Comparison of ENCODE assay signal across 23 cellular contexts in the genomic region with DNA sequence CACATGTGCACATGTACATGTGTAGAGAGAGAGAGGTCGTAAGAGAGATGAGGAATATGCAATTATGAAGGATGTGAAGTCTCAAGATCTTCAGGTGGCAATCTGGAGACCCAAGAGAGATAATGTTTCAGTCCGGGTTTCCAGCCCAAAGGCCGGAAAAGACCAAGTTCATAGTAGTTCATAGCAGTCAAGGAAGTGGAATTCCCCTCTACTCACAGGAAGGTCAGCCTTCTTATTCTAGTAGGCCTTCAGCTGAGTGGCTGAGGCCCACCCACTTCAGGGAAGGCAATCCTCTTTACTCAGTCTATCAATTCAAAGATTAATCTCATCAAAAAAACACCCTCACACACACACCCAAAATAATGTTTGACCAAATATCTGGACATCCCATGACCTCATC.
DNase-seq lines count a peak whose midpoint lies in the region; ATAC-seq, FAIRE-seq and TF ChIP-seq lines count a peak whose summit lies in the region.
"Had no signal": no experiment of that assay in that cellular context is flagged by ENCODE, and none has a peak within 500 bp of the region (broad histone marks: within the 10 kb centered on the region; RNA-seq: fewer than 3 reads in every experiment).

No MANE protein-coding gene starts in this region.

- no peak for ATAC-seq in HepG2
- ATAC-seq in right lobe of liver, result no peak
- ATAC-seq in GM18909 (IDR thresholded peaks at IDR 0.05; ENCODE audit: poor library complexity, unreplicated experiment), result no peak
- ATAC-seq: HCT116 had no signal

- no peak for FAIRE-seq in HepG2 (lab: Jason Lieb, UNC)
- FAIRE-seq: GM12892, GM18507, HTR-8/SVneo had no signal

- H3K27ac Mint-ChIP-seq in HFFc6, result peak overlapping the region; percentile 96
- H3K27ac Mint-ChIP-seq in mesothelial cell of epicardium, result peak overlapping the region; percentile 19
- H3K27ac Mint-ChIP-seq: B cell; CD8-positive, alpha-beta memory T cell had no signal

- no peaks in the 10 kb centered on the region for H3K9me3 ChIP-seq in HepG2 (ENCODE audit: low read length)
- no peaks in the 10 kb centered on the region for H3K9me3 ChIP-seq in right lobe of liver
- no peaks in the 10 kb centered on the region for H3K9me3 ChIP-seq in fibroblast of lung (ENCODE audit: control insufficient read depth, insufficient read depth, low read depth, low read length)
- no peaks in the 10 kb centered on the region for H3K9me3 ChIP-seq in hepatocyte (ENCODE audit: low read depth)

- no peak overlapping the region for H3K4me2 ChIP-seq in HepG2 (ENCODE audit: low read depth, low read length)
- no peak overlapping the region for H3K4me2 ChIP-seq in fibroblast of lung (ENCODE audit: extremely low read depth, insufficient read depth, low read length)
- H3K4me2 ChIP-seq in hepatocyte, result no peak overlapping the region

- H3K36me3 Mint-ChIP-seq in HFFc6 (ENCODE audit: low read depth) (peaks cover 31% of the 10 kb centered on the region), mesothelial cell of epicardium (peaks cover 8% of the 10 kb centered on the region)
- H3K36me3 Mint-ChIP-seq: CD4-positive, CD25-positive, alpha-beta regulatory T cell; CD8-positive, alpha-beta memory T cell had no signal

- TF ChIP-seq POLR2A in HepG2 (IDR thresholded peaks at IDR 0.05; ENCODE audit: insufficient read depth in 1 of 2, low read depth in 2 of 2, low read length in 2 of 2), result no peak
- no peak for TF ChIP-seq POLR2A in right lobe of liver (IDR thresholded peaks at IDR 0.05)

- POLR2A ChIA-PET in HepG2 (lab: Yijun Ruan, JAX), result no interaction called here

- H3K4me1 Mint-ChIP-seq in HFFc6 (ENCODE audit: low read depth), result peaks cover 89% of the 10 kb centered on the region
- peaks cover 32% of the 10 kb centered on the region for H3K4me1 Mint-ChIP-seq in mesothelial cell of epicardium

- DNase-seq in HepG2 (ENCODE audit: low spot score) (no peak), right lobe of liver (no peak), HFFc6 (no peak), fibroblast of lung (ENCODE audit: low read depth in 2 of 2) (no peak), mesothelial cell of epicardium (ENCODE audit: low spot score in 2 of 2, unreplicated experiment in 2 of 2) (no peak), ecto neural progenitor cell (ENCODE audit: low spot score) (no peak), hepatocyte (ENCODE audit: low spot score) (no peak)
- DNase-seq: 8988T; C1 segment of cervical spinal cord; CD4-positive, CD25-positive, alpha-beta regulatory T cell; CD8-positive, alpha-beta memory T cell; COR-L47; DMS153; DMS79; GDM1; GOT3; H7 had no signal

- no peak overlapping the region for H3K27ac ChIP-seq in HepG2 (ENCODE audit: extremely low read length, insufficient read depth, low read length)
- H3K27ac ChIP-seq in right lobe of liver, result no peak overlapping the region
- peak overlapping the region; percentile 1 for H3K27ac ChIP-seq in fibroblast of lung (ENCODE audit: insufficient read depth, low read length)
- H3K27ac ChIP-seq in hepatocyte, result no peak overlapping the region

- no peaks in the 10 kb centered on the region for H3K36me3 ChIP-seq in HepG2 (replicated peaks in 1 of 2; ENCODE audit: control insufficient read depth in 1 of 2, insufficient read depth in 2 of 2, low read length in 2 of 2)
- H3K36me3 ChIP-seq in right lobe of liver, result no peaks in the 10 kb centered on the region
- no peaks in the 10 kb centered on the region for H3K36me3 ChIP-seq in fibroblast of lung (ENCODE audit: control insufficient read depth, insufficient read depth, low read length)
- no peaks in the 10 kb centered on the region for H3K36me3 ChIP-seq in hepatocyte (replicated peaks; ENCODE audit: insufficient read depth, low read depth)

- H3K4me3 Mint-ChIP-seq in HFFc6, result no peak overlapping the region
- H3K4me3 Mint-ChIP-seq in mesothelial cell of epicardium, result no peak overlapping the region
- H3K4me3 Mint-ChIP-seq: B cell; CD4-positive, CD25-positive, alpha-beta regulatory T cell; CD8-positive, alpha-beta memory T cell had no signal

- H2AFZ ChIP-seq in HepG2 (ENCODE audit: low read length) (no peak overlapping the region), fibroblast of lung (ENCODE audit: low read length) (no peak overlapping the region), hepatocyte (no peak overlapping the region)

- TF ChIP-seq EP300 in HepG2 (IDR thresholded peaks at IDR 0.05; ENCODE audit: low read depth in 2 of 2, low read length in 2 of 2), result no peak
- no peak for TF ChIP-seq EP300 in HepG2 (CRISPR knock-in tag; IDR thresholded peaks at IDR 0.05; ENCODE audit: borderline replicate concordance)

- in situ Hi-C loops in HepG2 (cut with HindIII; ENCODE audit: extremely low pct_ligation_motif_present, low pct_unique_long_range_greater_than_20kb), result no loop called here

- no peaks in the 10 kb centered on the region for H3K9me3 Mint-ChIP-seq in HFFc6
- peaks cover 39% of the 10 kb centered on the region for H3K9me3 Mint-ChIP-seq in mesothelial cell of epicardium
- H3K9me3 Mint-ChIP-seq: CD8-positive, alpha-beta memory T cell had no signal

- no peak for TF ChIP-seq CTCF in HepG2 (CRISPR knock-in tag; IDR thresholded peaks at IDR 0.05)
- no peak for TF ChIP-seq CTCF in right lobe of liver (IDR thresholded peaks at IDR 0.05)
- no peak for TF ChIP-seq CTCF in HFFc6 (IDR thresholded peaks at IDR 0.05)
- no peak for TF ChIP-seq CTCF in fibroblast of lung (conservative IDR thresholded peaks at IDR 0.05 in 1 of 2, IDR thresholded peaks at IDR 0.05 in 1 of 2; ENCODE audit: low read depth in 1 of 2, low read length in 2 of 2)
- no peak for TF ChIP-seq CTCF in mesothelial cell of epicardium (IDR thresholded peaks at IDR 0.05; ENCODE audit: unreplicated experiment)
- no peak for TF ChIP-seq CTCF in hepatocyte (IDR thresholded peaks at IDR 0.05; ENCODE audit: poor library complexity)

- H3K9ac ChIP-seq in HepG2 (ENCODE audit: insufficient read depth, low read depth, low read length) (no peak overlapping the region), fibroblast of lung (ENCODE audit: insufficient read depth, low read length) (no peak overlapping the region)

- no TSS peak for BruUV-seq in HepG2 (replicated peaks; lab: Mats Ljungman, UMichigan)

- WGBS in HepG2 (ENCODE audit: low lambda C conversion rate), result 60% methylated on average over 3 of the region's 3 CpGs
- 73% methylated on average over 3 of the region's 3 CpGs for WGBS in right lobe of liver (ENCODE audit: insufficient coverage, low coverage, low lambda C conversion rate, missing lambda C conversion rate)
- WGBS in hepatocyte (ENCODE audit: low lambda C conversion rate, missing lambda C conversion rate), result 96% methylated on average over 3 of the region's 3 CpGs

- intact Hi-C loops in HepG2 (cut with micrococcal nuclease; ENCODE audit: unreplicated experiment), result no loop called here
- intact Hi-C loops in right lobe of liver (cut with DNase I), result no loop called here

- H4K20me1 ChIP-seq in HepG2 (ENCODE audit: insufficient read depth, low read length), result no peaks in the 10 kb centered on the region
- H4K20me1 ChIP-seq in fibroblast of lung (ENCODE audit: control insufficient read depth, extremely low read depth, insufficient read depth, low read length), result no peaks in the 10 kb centered on the region
- no peaks in the 10 kb centered on the region for H4K20me1 ChIP-seq in hepatocyte (ENCODE audit: insufficient read depth, poor library complexity, severe bottlenecking)

- H3K27me3 ChIP-seq in HepG2 (ENCODE audit: control insufficient read depth in 1 of 2, insufficient read depth in 2 of 2, low read length in 2 of 2), result no peaks in the 10 kb centered on the region
- no peaks in the 10 kb centered on the region for H3K27me3 ChIP-seq in right lobe of liver
- H3K27me3 ChIP-seq in fibroblast of lung (ENCODE audit: control insufficient read depth, insufficient read depth, low read length), result no peaks in the 10 kb centered on the region
- no peaks in the 10 kb centered on the region for H3K27me3 ChIP-seq in hepatocyte

- H3K4me1 ChIP-seq in HepG2 (ENCODE audit: insufficient read depth, low read length) (peaks cover 26% of the 10 kb centered on the region), right lobe of liver (no peaks in the 10 kb centered on the region), fibroblast of lung (ENCODE audit: control insufficient read depth, extremely low read depth, insufficient read depth, low read length) (peaks cover 31% of the 10 kb centered on the region), hepatocyte (ENCODE audit: insufficient read depth) (peaks cover 3% of the 10 kb centered on the region)

- H3K9me2 ChIP-seq in hepatocyte (replicated peaks; ENCODE audit: insufficient read depth), result no peaks in the 10 kb centered on the region

- no peak overlapping the region for H3K4me3 ChIP-seq in HepG2 (replicated peaks in 1 of 3; ENCODE audit: insufficient read depth in 1 of 3, low read depth in 2 of 3, low read length in 3 of 3)
- H3K4me3 ChIP-seq in right lobe of liver, result no peak overlapping the region
- no peak overlapping the region for H3K4me3 ChIP-seq in fibroblast of lung (replicated peaks in 1 of 4; ENCODE audit: control extremely low read depth in 1 of 4, insufficient read depth in 1 of 4, low read depth in 3 of 4, low read length in 4 of 4)
- no peak overlapping the region for H3K4me3 ChIP-seq in hepatocyte

- CTCF ChIA-PET in HepG2 (lab: Yijun Ruan, JAX; ENCODE audit: low intra/inter-chr PET ratio, low total read pairs), result no interaction called here

- TF ChIP-seq RAD21 in HepG2 (CRISPR knock-in tag; IDR thresholded peaks at IDR 0.05), result no peak

- H3K79me2 ChIP-seq in HepG2 (ENCODE audit: insufficient read depth, low read length), result no peaks in the 10 kb centered on the region
- no peaks in the 10 kb centered on the region for H3K79me2 ChIP-seq in fibroblast of lung (ENCODE audit: control insufficient read depth, insufficient read depth, low read length)
- no peaks in the 10 kb centered on the region for H3K79me2 ChIP-seq in hepatocyte

- H3K27me3 Mint-ChIP-seq in HFFc6 (ENCODE audit: insufficient read depth) (no peaks in the 10 kb centered on the region), mesothelial cell of epicardium (ENCODE audit: low read depth) (no peaks in the 10 kb centered on the region)
- H3K27me3 Mint-ChIP-seq: B cell; CD4-positive, CD25-positive, alpha-beta regulatory T cell; CD8-positive, alpha-beta memory T cell had no signal

TF ChIP-seq in HepG2, 621 proteins besides CTCF, POLR2A, EP300 and RAD21 (continues in another document):
- TF ChIP-seq ATF7 (IDR thresholded peaks at IDR 0.05) (0 out of 2 replicates have a peak, but pooled peaks have one; percentile 28), ATF7 (CRISPR knock-in tag; IDR thresholded peaks at IDR 0.05) (no peak)
- TF ChIP-seq, protein P1, sequence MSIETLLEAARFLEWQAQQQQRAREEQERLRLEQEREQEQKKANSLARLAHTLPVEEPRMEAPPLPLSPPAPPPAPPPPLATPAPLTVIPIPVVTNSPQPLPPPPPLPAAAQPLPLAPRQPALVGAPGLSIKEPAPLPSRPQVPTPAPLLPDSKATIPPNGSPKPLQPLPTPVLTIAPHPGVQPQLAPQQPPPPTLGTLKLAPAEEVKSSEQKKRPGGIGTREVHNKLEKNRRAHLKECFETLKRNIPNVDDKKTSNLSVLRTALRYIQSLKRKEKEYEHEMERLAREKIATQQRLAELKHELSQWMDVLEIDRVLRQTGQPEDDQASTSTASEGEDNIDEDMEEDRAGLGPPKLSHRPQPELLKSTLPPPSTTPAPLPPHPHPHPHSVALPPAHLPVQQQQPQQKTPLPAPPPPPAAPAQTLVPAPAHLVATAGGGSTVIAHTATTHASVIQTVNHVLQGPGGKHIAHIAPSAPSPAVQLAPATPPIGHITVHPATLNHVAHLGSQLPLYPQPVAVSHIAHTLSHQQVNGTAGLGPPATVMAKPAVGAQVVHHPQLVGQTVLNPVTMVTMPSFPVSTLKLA (IDR thresholded peaks at IDR 0.05), result peak; percentile 15; the same call in 1 of the 2 replicates
